ENCODE assay signal across 8 cellular contexts in the genomic region with DNA sequence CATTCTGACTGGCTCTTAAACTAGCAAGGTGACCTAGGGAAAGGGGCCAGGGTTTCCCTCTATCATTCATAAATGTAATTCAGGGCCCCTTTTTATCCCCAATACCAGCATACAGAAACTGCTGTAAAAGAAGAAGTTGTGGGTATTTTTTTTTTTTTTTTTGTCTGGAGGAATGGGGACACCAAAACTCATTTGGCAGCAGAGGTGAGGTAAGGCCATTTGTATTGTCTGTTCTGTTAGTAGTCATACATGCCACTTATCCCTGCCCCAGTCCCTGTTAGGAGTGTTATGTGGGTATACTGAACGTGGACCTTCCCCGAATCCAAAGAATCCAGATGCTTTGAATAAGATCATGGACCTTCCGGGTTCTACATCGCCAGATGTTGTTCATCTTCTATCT. TPM values are rescaled to one million over a fixed set of nuclear protein-coding genes. Genes with fewer than 3 reads are reported as not detected.
A peak's percentile ranks its signal among the peaks of the same experiment; 100 is the strongest.
DNase-seq lines count a peak whose midpoint lies in the region; ATAC-seq, FAIRE-seq and TF ChIP-seq lines count a peak whose summit lies in the region.

No MANE protein-coding gene starts in this region.

- POLR2A ChIA-PET in naive thymus-derived CD8-positive, alpha-beta T cell (lab: Charles Lee), result interaction anchor here (4.1 kb wide), 1 partner anchor 208 kb away, joined by 26 read pairs; no protein-coding TSS in a partner anchor

- H3K36me3 Mint-ChIP-seq in naive thymus-derived CD8-positive, alpha-beta T cell, result peaks cover 0 to 40% (median 7%) of the 10 kb centered on the region in 3 donors

- no peaks in the 10 kb centered on the region for H3F3A ChIP-seq in Loucy (ENCODE audit: low read depth)

- H3K27ac Mint-ChIP-seq in naive thymus-derived CD8-positive, alpha-beta T cell, result peak overlapping the region; percentile 93 to 100 (median 99)

- H3K9ac ChIP-seq in Loucy (ENCODE audit: low read depth, low read length, poor library complexity, severe bottlenecking), result peak overlapping the region; percentile 100

- H3K36me3 ChIP-seq in Loucy (ENCODE audit: insufficient read depth, low read length), result no peaks in the 10 kb centered on the region
- no peaks in the 10 kb centered on the region for H3K36me3 ChIP-seq in bronchial epithelial cell (ENCODE audit: control insufficient read depth, insufficient read depth, low read length)

- no peak for ATAC-seq in naive thymus-derived CD8-positive, alpha-beta T cell
- ATAC-seq in GM18517 (IDR thresholded peaks at IDR 0.05; ENCODE audit: unreplicated experiment), result no peak

- H3K27me3 Mint-ChIP-seq in naive thymus-derived CD8-positive, alpha-beta T cell, result peaks cover 0 to 2% (median 0%) of the 10 kb centered on the region in 5 donors

- H2AFZ ChIP-seq in Loucy (ENCODE audit: low read length), result no peak overlapping the region

- no peaks in the 10 kb centered on the region for H3K27me3 ChIP-seq in Loucy (ENCODE audit: insufficient read depth, low read length, poor library complexity, severe bottlenecking)
- H3K27me3 ChIP-seq in bronchial epithelial cell (ENCODE audit: control insufficient read depth, insufficient read depth, low read length), result no peaks in the 10 kb centered on the region

- H3K9me3 ChIP-seq in Loucy (ENCODE audit: insufficient read depth, low read depth, low read length), result no peaks in the 10 kb centered on the region

- no peaks in the 10 kb centered on the region for H3K9me2 ChIP-seq in Loucy (replicated peaks; ENCODE audit: low read depth, low read length)

- DNase-seq in CD1c-positive myeloid dendritic cell (ENCODE audit: extremely low spot score) (peak; percentile 38), bronchial epithelial cell (ENCODE audit: low read depth) (no peak), islet precursor cell (no peak), NCI-H345 (lab: John Stamatoyannopoulos, UW) (no peak)
- no peak for DNase-seq in naive thymus-derived CD8-positive, alpha-beta T cell
- no peak for DNase-seq in activated effector memory CD4-positive, alpha-beta T cell treated with Interleukin-2 at 50 U/mL for 16 hours

- H3K4me3 ChIP-seq in Loucy (ENCODE audit: low read length, poor library complexity, severe bottlenecking), result peak overlapping the region; percentile 99
- H3K4me3 ChIP-seq in bronchial epithelial cell (ENCODE audit: low read depth, low read length), result peak overlapping the region; percentile 83

- TF ChIP-seq CTCF in Loucy (conservative IDR thresholded peaks at IDR 0.05; ENCODE audit: low read length), result no peak
- no peak for TF ChIP-seq CTCF in bronchial epithelial cell (IDR thresholded peaks at IDR 0.05; ENCODE audit: insufficient read depth, low read length, severe bottlenecking)

- H3K4me1 Mint-ChIP-seq in naive thymus-derived CD8-positive, alpha-beta T cell, result peaks cover 40 to 77% (median 75%) of the 10 kb centered on the region in 4 donors

- peak overlapping the region; percentile 92 to 100 (median 98) for H3K4me3 Mint-ChIP-seq in naive thymus-derived CD8-positive, alpha-beta T cell

- peaks cover 64% of the 10 kb centered on the region for H3K4me1 ChIP-seq in Loucy (ENCODE audit: insufficient read depth, low read length, poor library complexity, severe bottlenecking)

- H3K9me3 Mint-ChIP-seq in naive thymus-derived CD8-positive, alpha-beta T cell, result peaks cover 0 to 2% (median 0%) of the 10 kb centered on the region in 9 donors

- FAIRE-seq in bronchial epithelial cell (lab: Jason Lieb, UNC), result no peak

- peaks cover 91% of the 10 kb centered on the region for H3K79me2 ChIP-seq in Loucy (ENCODE audit: insufficient read depth, low read length)

- peak overlapping the region; percentile 96 for H3K4me2 ChIP-seq in Loucy (ENCODE audit: low read depth, low read length, poor library complexity, severe bottlenecking)

- peaks cover 59% of the 10 kb centered on the region for H4K20me1 ChIP-seq in Loucy (ENCODE audit: insufficient read depth, low read length, poor library complexity, severe bottlenecking)

RNA-seq across cellular contexts. Expression of a gene that starts 1.7 kb away (rescaled TPM):
- 181 and 202 TPM in 2 replicates for total RNA-seq in bronchial epithelial cell
- total RNA-seq in naive thymus-derived CD8-positive, alpha-beta T cell, result 100 to 1,000 TPM; 303 to 309 TPM
- 100 to 1,000 TPM; 143 to 182 (median 144) TPM for polyA plus RNA-seq in naive thymus-derived CD8-positive, alpha-beta T cell

RNA-seq across cellular contexts. Expression of a gene that starts 1.9 kb away (rescaled TPM):
- 768 and 805 TPM in 2 replicates for total RNA-seq in bronchial epithelial cell
- total RNA-seq in naive thymus-derived CD8-positive, alpha-beta T cell, result 100 to 1,000 TPM; 133 to 148 TPM
- 10 to 100 TPM; 32.2 to 71.1 (median 45.7) TPM for polyA plus RNA-seq in naive thymus-derived CD8-positive, alpha-beta T cell

RNA-seq across cellular contexts. Expression of a gene that starts 38.7 kb away (rescaled TPM):
- total RNA-seq in bronchial epithelial cell, result 25.0 and 35.8 TPM in 2 replicates
- 10 to 100 TPM; 20.1 to 22.9 TPM for total RNA-seq in naive thymus-derived CD8-positive, alpha-beta T cell
- polyA plus RNA-seq in naive thymus-derived CD8-positive, alpha-beta T cell, result 1 to 10 TPM; 3.4 to 5.8 (median 4.0) TPM
